Comparison of ENCODE assay signal across 12 cellular contexts in genomic region chr4:150628073-150628472, GRCh38. TPM values are rescaled to one million over a fixed set of nuclear protein-coding genes. Genes with fewer than 3 reads are reported as not detected.
"Had no signal": no experiment of that assay in that cellular context is flagged by ENCODE, and none has a peak within 500 bp of the region (broad histone marks: within the 10 kb centered on the region; RNA-seq: fewer than 3 reads in every experiment).

No MANE protein-coding gene starts in this region.

- H3K27ac ChIP-seq: GM23248, KMS-11 had no signal

- H3K27ac Mint-ChIP-seq: HFFc6 had no signal

- FAIRE-seq: HTR-8/SVneo had no signal

- H3K4me3 ChIP-seq: GM23248, HAP-1 had no signal

- H3K4me3 Mint-ChIP-seq: HFFc6 had no signal

- H2AFZ ChIP-seq: GM23248 had no signal

- ATAC-seq: HCT116 had no signal

- H3K9ac ChIP-seq: GM23248, KMS-11 had no signal

- DNase-seq: GM23248, GOT3, H7, HFFc6, IMR-90, Karpas-422, KBM-7 had no signal

- H3K4me2 ChIP-seq: KMS-11 had no signal

- H3K36me3 ChIP-seq: HAP-1 had no signal

- H3K9me3 ChIP-seq: HAP-1 had no signal

RNA-seq across cellular contexts. Expression of gene MAB21L2, which starts 46.1 kb away (rescaled TPM):
- total RNA-seq: GM23248, H7, HFFc6, HT-29 had no signal
- polyA plus RNA-seq: GM23248 had no signal
